In the genomic region with DNA sequence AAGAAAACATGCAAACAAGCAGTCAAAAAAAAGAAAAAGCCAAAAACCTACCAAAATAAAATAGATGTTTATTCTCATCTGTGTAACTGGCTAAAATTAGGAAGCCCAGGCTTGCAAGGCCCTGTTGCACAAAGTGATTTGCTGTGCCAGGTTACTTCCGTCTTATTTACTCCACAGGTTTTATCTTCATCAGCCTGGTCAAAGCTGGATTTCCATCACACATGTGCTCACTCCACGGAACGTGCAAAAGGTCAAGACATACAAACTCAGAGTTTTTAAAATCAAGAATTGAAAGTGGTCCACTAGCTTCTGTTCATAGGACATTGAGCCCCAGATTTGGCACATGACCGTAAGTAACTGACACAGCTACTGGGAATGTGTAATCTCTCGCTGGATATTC, we compare ENCODE assay signal across 36 cellular contexts. TPM values are rescaled to one million over a fixed set of nuclear protein-coding genes. Genes with fewer than 3 reads are reported as not detected.
"Had no signal": no experiment of that assay in that cellular context is flagged by ENCODE, and none has a peak within 500 bp of the region (broad histone marks: within the 10 kb centered on the region; RNA-seq: fewer than 3 reads in every experiment).

No MANE protein-coding gene starts in this region.

- H3K4me3 ChIP-seq: MG63 had no signal

- H3K27me3 ChIP-seq: MG63 had no signal

- H3K36me3 ChIP-seq: MG63 had no signal

- H3K9ac ChIP-seq: KMS-11 had no signal

- H3K4me2 ChIP-seq: KMS-11 had no signal

- H3K27ac ChIP-seq: KMS-11 had no signal

- H3K9me3 ChIP-seq: MG63 had no signal

- DNase-seq: Karpas-422, Kasumi-1, KG1, MG63, MM.1S, MV-4-11, NCI-H1048, NCI-H1092, NCI-H1092 treated with DMSO at 0.1 percent for 48 hours, NCI-H1105, NCI-H1105 treated with DMSO at 0.1 percent for 48 hours, NCI-H1417, NCI-H1417 treated with DMSO at 0.1 percent for 48 hours, NCI-H1436, NCI-H1436 treated with DMSO at 0.1 percent for 48 hours, NCI-H146, NCI-H1694, NCI-H1694 treated with DMSO at 0.1 percent for 48 hours, NCI-H187, NCI-H187 treated with DMSO at 0.1 percent for 48 hours, NCI-H1930, NCI-H2029, NCI-H2029 treated with DMSO at 0.1 percent for 48 hours, NCI-H2081, NCI-H2081 treated with DMSO at 0.1 percent for 48 hours, NCI-H2107, NCI-H2171, NCI-H2171 treated with DMSO at 0.1 percent for 48 hours, NCI-H2227 treated with DMSO at 0.1 percent for 48 hours, NCI-H226, NCI-H345, NCI-H446, NCI-H446 treated with DMSO at 0.1 percent for 48 hours had no signal

RNA-seq across cellular contexts. Expression of a gene that starts 14.8 kb away (rescaled TPM):
- total RNA-seq: M059J, MCF 10A had no signal
